ENCODE assay signal across 1 cellular context in genomic region chr21:38773108-38774061, GRCh38.
A peak's percentile ranks its signal among the peaks of the same experiment; 100 is the strongest.
TF ChIP-seq lines count a peak whose summit lies in the region.

No MANE protein-coding gene starts in this region.

TF ChIP-seq in HEK293, 187 proteins besides CTCF, POLR2A, EP300 and RAD21 (continued from another document and continues in another):
- TF ChIP-seq ZNF148 (tag by site-specific recombination; IDR thresholded peaks at IDR 0.05; ENCODE audit: borderline replicate concordance): no peak
- TF ChIP-seq ZNF324 (tag by site-specific recombination; IDR thresholded peaks at IDR 0.05): no peak
- no peak for TF ChIP-seq ZNF449 (tag by site-specific recombination; IDR thresholded peaks at IDR 0.05)
- no peak for TF ChIP-seq PRDM2 (tag by site-specific recombination; IDR thresholded peaks at IDR 0.05; ENCODE audit: borderline replicate concordance)
- no peak for TF ChIP-seq ZNF645 (tag by site-specific recombination; IDR thresholded peaks at IDR 0.05)
- TF ChIP-seq ZBTB44 (tag by site-specific recombination; IDR thresholded peaks at IDR 0.05): no peak
- TF ChIP-seq ZNF561 (tag by site-specific recombination; IDR thresholded peaks at IDR 0.05; ENCODE audit: borderline replicate concordance): no peak
- TF ChIP-seq ZNF221 (tag by site-specific recombination; IDR thresholded peaks at IDR 0.05; ENCODE audit: borderline replicate concordance): no peak
- TF ChIP-seq MEIS1 (CRISPR knock-in tag; IDR thresholded peaks at IDR 0.05; ENCODE audit: borderline replicate concordance): no peak
- peak; percentile 87 for TF ChIP-seq SP7 (tag by site-specific recombination; IDR thresholded peaks at IDR 0.05)
- 0 out of 2 replicates have a peak, but pooled peaks have one; percentile 25 for TF ChIP-seq ATF2 (tag by site-specific recombination; IDR thresholded peaks at IDR 0.05; ENCODE audit: low read depth)
- TF ChIP-seq ZNF473 (tag by site-specific recombination; IDR thresholded peaks at IDR 0.05): no peak
- TF ChIP-seq ZNF830 (tag by site-specific recombination; IDR thresholded peaks at IDR 0.05; ENCODE audit: low read depth): no peak
- TF ChIP-seq ZFHX2 (tag by site-specific recombination; conservative IDR thresholded peaks at IDR 0.05): peak; percentile 81
- 0 out of 2 replicates have a peak, but pooled peaks have one; percentile 94 for TF ChIP-seq ZNF311 (tag by site-specific recombination; IDR thresholded peaks at IDR 0.05; ENCODE audit: borderline replicate concordance)
- no peak for TF ChIP-seq ZNF658 (tag by site-specific recombination; IDR thresholded peaks at IDR 0.05)
- no peak for TF ChIP-seq ZNF501 (tag by site-specific recombination; IDR thresholded peaks at IDR 0.05)
- no peak for TF ChIP-seq ZNF513 (tag by site-specific recombination; IDR thresholded peaks at IDR 0.05)
- no peak for TF ChIP-seq ZNF548 (tag by site-specific recombination; IDR thresholded peaks at IDR 0.05)
- no peak for TF ChIP-seq ZNF518A (tag by site-specific recombination; conservative IDR thresholded peaks at IDR 0.05; ENCODE audit: low read depth)
- TF ChIP-seq ZNF692 (tag by site-specific recombination; IDR thresholded peaks at IDR 0.05): no peak
- no peak for TF ChIP-seq ZNF837 (tag by site-specific recombination; IDR thresholded peaks at IDR 0.05)
- TF ChIP-seq OVOL3 (tag by site-specific recombination; IDR thresholded peaks at IDR 0.05): no peak
- TF ChIP-seq ZNF211 (tag by site-specific recombination; IDR thresholded peaks at IDR 0.05; ENCODE audit: low read depth): no peak
- no peak for TF ChIP-seq ZNF529 (tag by site-specific recombination; IDR thresholded peaks at IDR 0.05; ENCODE audit: insufficient replicate concordance)
- TF ChIP-seq ZNF433 (tag by site-specific recombination; IDR thresholded peaks at IDR 0.05; ENCODE audit: low read depth): no peak
- no peak for TF ChIP-seq RBAK (tag by site-specific recombination; IDR thresholded peaks at IDR 0.05)
- 0 out of 2 replicates have a peak, but pooled peaks have one; percentile 23 for TF ChIP-seq ZNF639 (tag by site-specific recombination; IDR thresholded peaks at IDR 0.05)
- no peak for TF ChIP-seq IKZF3 (tag by site-specific recombination; IDR thresholded peaks at IDR 0.05)
